ENCODE assay signal across 1 cellular context in genomic region chr9:136762915-136763648, GRCh38.
TF ChIP-seq lines count a peak whose summit lies in the region.

No MANE protein-coding gene starts in this region.

TF ChIP-seq in HepG2, 621 proteins besides CTCF, POLR2A, EP300 and RAD21:
- TF ChIP-seq MXI1 (IDR thresholded peaks at IDR 0.05; ENCODE audit: borderline replicate concordance, low read depth, low read length) (0 out of 3 replicates have a peak, but pooled peaks have one; percentile 14), JDP2 (CRISPR knock-in tag; IDR thresholded peaks at IDR 0.05; ENCODE audit: borderline replicate concordance) (no peak), RXRB (CRISPR knock-in tag; IDR thresholded peaks at IDR 0.05; ENCODE audit: borderline replicate concordance) (peak; percentile 59; the same call in 1 of the 2 replicates), ZNF878 (CRISPR knock-in tag; IDR thresholded peaks at IDR 0.05) (no peak), POLR2G (IDR thresholded peaks at IDR 0.05; ENCODE audit: low read depth, low read length) (peak; percentile 37; the same call in 1 of the 2 replicates), DRAP1 (CRISPR knock-in tag; IDR thresholded peaks at IDR 0.05) (peak; percentile 52; the same call in 1 of the 2 replicates), ZBTB40 (IDR thresholded peaks at IDR 0.05) (no peak), ZBTB40 (CRISPR knock-in tag; IDR thresholded peaks at IDR 0.05) (no peak), PPARG (CRISPR knock-in tag; conservative IDR thresholded peaks at IDR 0.05) (peak; percentile 74), ZNF496 (CRISPR knock-in tag; IDR thresholded peaks at IDR 0.05; ENCODE audit: insufficient replicate concordance) (no peak), TARDBP (CRISPR knock-in tag; IDR thresholded peaks at IDR 0.05) (no peak), DZIP1 (CRISPR knock-in tag; IDR thresholded peaks at IDR 0.05) (0 out of 2 replicates have a peak, but pooled peaks have one; percentile 21), HNRNPL (IDR thresholded peaks at IDR 0.05; ENCODE audit: low read depth, low read length) (0 out of 2 replicates have a peak, but pooled peaks have one; percentile 14), GPN1 (CRISPR knock-in tag; IDR thresholded peaks at IDR 0.05; ENCODE audit: borderline replicate concordance) (no peak), HNRNPLL (IDR thresholded peaks at IDR 0.05; ENCODE audit: low read depth, low read length, poor library complexity, severe bottlenecking) (peak; percentile 11), RARA (CRISPR knock-in tag; IDR thresholded peaks at IDR 0.05) (0 out of 2 replicates have a peak, but pooled peaks have one; percentile 13), MAZ (IDR thresholded peaks at IDR 0.05; ENCODE audit: borderline replicate concordance, low read depth, low read length) (peak; percentile 44; the same call in 1 of the 2 replicates), MAZ (CRISPR knock-in tag; IDR thresholded peaks at IDR 0.05; ENCODE audit: low read depth) (no peak), ZNF563 (CRISPR knock-in tag; IDR thresholded peaks at IDR 0.05) (no peak), LRRFIP1 (CRISPR knock-in tag; conservative IDR thresholded peaks at IDR 0.05) (no peak), SAP130 (CRISPR knock-in tag; IDR thresholded peaks at IDR 0.05; ENCODE audit: low read depth) (peak; percentile 39; the same call in 1 of the 2 replicates), GATA4 (IDR thresholded peaks at IDR 0.05; ENCODE audit: borderline replicate concordance, low read depth) (peak; percentile 49; the same call in 1 of the 2 replicates), POLR2AphosphoS5 (IDR thresholded peaks at IDR 0.05; ENCODE audit: low read depth, low read length) (peak; percentile 38; the same call in 1 of the 2 replicates)
